In genomic region chr6:88982720-88983119, GRCh38 we compare ENCODE assay signal across 8 cellular contexts. TPM values are rescaled to one million over a fixed set of nuclear protein-coding genes. Genes with fewer than 3 reads are reported as not detected.
DNase-seq lines count a peak whose midpoint lies in the region; FAIRE-seq and TF ChIP-seq lines count a peak whose summit lies in the region.

No MANE protein-coding gene starts in this region.

- no peaks in the 10 kb centered on the region for H3K4me1 Mint-ChIP-seq in Caco-2 (ENCODE audit: low read depth, unreplicated experiment)

- CTCF ChIA-PET in Caco-2 (lab: Charles Lee), result interaction anchor here (0.5 to 2.7 kb wide), 8 partner anchors 36 to 260 kb away, joined by 3 to 29 read pairs (median 4); partner anchors contain the start of gene PNRC1

- H3K36me3 Mint-ChIP-seq in Caco-2 (ENCODE audit: insufficient read depth, unreplicated experiment), result no peaks in the 10 kb centered on the region

- no peaks in the 10 kb centered on the region for H3K9me3 Mint-ChIP-seq in Caco-2 (ENCODE audit: unreplicated experiment)

- no peak overlapping the region for H3K4me3 Mint-ChIP-seq in Caco-2 (ENCODE audit: unreplicated experiment)

- no peaks in the 10 kb centered on the region for H3K36me3 ChIP-seq in Caco-2 (ENCODE audit: control insufficient read depth, insufficient read depth, low read length)

- no peak for FAIRE-seq in urothelium cell line (lab: Jason Lieb, UNC)

- H3K27me3 Mint-ChIP-seq in Caco-2 (ENCODE audit: insufficient read depth, unreplicated experiment), result peaks cover 3% of the 10 kb centered on the region

- H3K27ac Mint-ChIP-seq in Caco-2 (ENCODE audit: unreplicated experiment), result no peak overlapping the region

- no peak overlapping the region for H3K4me3 ChIP-seq in Caco-2 (ENCODE audit: low read depth, low read length)

- intact Hi-C loops in Caco-2 (cut with micrococcal nuclease; ENCODE audit: unreplicated experiment), result loop anchor here (1.0 to 2.0 kb wide), 6 partner anchors 52 to 386 kb away; partner anchors contain the start of gene PNRC1

- DNase-seq in Caco-2, result peak in 1 of 2 experiments; percentile 43
- DNase-seq in GM19240 (ENCODE audit: insufficient read length, low spot score), result peak; percentile 14
- DNase-seq in NAMALWA (ENCODE audit: low spot score), result peak; percentile 80
- peak; percentile 73 for DNase-seq in SK-MEL-5 (ENCODE audit: low read depth, low spot score)
- peak; percentile 50 to 66 for DNase-seq in dermis microvascular lymphatic vessel endothelial cell (ENCODE audit: low read depth in 2 of 2)
- peak; percentile 85 for DNase-seq in medulla oblongata (ENCODE audit: extremely low spot score)
- peak; percentile 46 for DNase-seq in urothelium cell line (ENCODE audit: low spot score)
- DNase-seq in GOT3 (lab: John Stamatoyannopoulos, UW), result no peak

- in situ Hi-C loops in SK-MEL-5 (cut with HindIII; ENCODE audit: low pct_unique_long_range_greater_than_20kb, low sequenced_read_pairs), result no loop called here

- no peaks in the 10 kb centered on the region for H3K27me3 ChIP-seq in Caco-2 (replicated peaks; ENCODE audit: control insufficient read depth, insufficient read depth, low read length)

- no peaks in the 10 kb centered on the region for H3K9me3 ChIP-seq in Caco-2

- POLR2A ChIA-PET in Caco-2 (lab: Charles Lee), result interaction anchor here (0.6 to 1.6 kb wide), 2 partner anchors 98 to 105 kb away, joined by 4 to 11 read pairs; partner anchors contain the start of gene PNRC1

- TF ChIP-seq CTCF in Caco-2 (IDR thresholded peaks at IDR 0.05; ENCODE audit: insufficient read depth in 1 of 2, low read depth in 1 of 2, low read length in 1 of 2, severe bottlenecking in 1 of 2, unreplicated experiment in 1 of 2), result peak; percentile 60

- no peaks in the 10 kb centered on the region for H3K4me1 ChIP-seq in Caco-2

- BruUV-seq in Caco-2 (replicated peaks; lab: Mats Ljungman, UMichigan), result no TSS peak

RNA-seq across cellular contexts. Expression of gene RNGTT, which starts 19.3 kb away (rescaled TPM):
- total RNA-seq in Caco-2 (2022), result 17.5 and 17.7 TPM in 2 replicates
- 22.4 and 23.7 TPM in 2 replicates for total RNA-seq in SK-MEL-5 (2014; rRNA removed; shearing (Covaris generic))
- polyA plus RNA-seq in SK-MEL-5 (2015; cell fraction: cytosol; rRNA removed), result 13.1 and 18.1 TPM in 2 replicates
- polyA plus RNA-seq in SK-MEL-5 (2015; cell fraction: nucleus; rRNA removed), result 6.8 and 8.4 TPM in 2 replicates
- 8.9 TPM in 2 replicates for total RNA-seq in dermis microvascular lymphatic vessel endothelial cell
